Comparison of ENCODE assay signal across 8 cellular contexts in the genomic region with DNA sequence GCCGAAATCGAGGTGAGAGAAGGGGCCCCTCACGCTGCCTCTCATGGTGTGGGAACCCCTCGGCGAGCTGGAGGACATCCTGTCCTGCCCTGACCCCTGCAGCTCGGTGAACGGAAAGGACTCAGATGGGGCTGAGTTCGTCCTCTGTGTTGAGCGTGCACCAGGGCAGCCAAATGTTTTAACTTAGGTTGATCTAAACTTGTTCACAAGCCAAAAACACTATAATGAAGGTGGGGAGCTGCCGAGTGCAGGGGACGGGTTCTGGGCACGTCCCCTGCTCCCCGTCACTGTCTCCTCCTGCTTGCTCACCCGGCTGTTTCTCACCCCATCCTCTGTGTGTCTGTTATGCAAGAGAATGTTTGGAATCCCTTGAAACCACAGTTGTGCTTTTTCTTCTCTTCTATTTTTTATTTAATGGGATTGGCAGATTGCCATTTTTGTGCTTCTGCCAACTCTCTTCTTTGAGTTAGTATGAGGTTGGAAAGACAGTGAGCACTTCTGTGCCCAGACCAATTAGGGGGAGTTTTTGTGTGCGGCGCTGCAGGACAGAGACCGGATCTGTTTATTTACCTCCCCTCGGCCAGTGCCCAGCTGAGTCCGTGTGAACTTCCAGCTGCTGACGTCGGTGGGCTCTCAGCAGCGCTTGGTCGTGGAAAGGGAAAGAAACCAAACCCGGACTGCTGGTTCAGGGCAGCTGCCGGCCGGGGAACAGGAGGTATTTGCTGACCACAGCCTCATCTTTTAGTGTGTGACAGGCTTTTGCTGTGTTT.
A peak's percentile ranks its signal among the peaks of the same experiment; 100 is the strongest.
DNase-seq lines count a peak whose midpoint lies in the region; ATAC-seq and TF ChIP-seq lines count a peak whose summit lies in the region.

No MANE protein-coding gene starts in this region.

- peak overlapping the region; percentile 37 for H3K4me3 ChIP-seq in AG04450 (ENCODE audit: low read depth, low read length)
- H3K4me3 ChIP-seq in adipocyte (ENCODE audit: low read length) = peak overlapping the region; percentile 58
- peak overlapping the region in 8 of 10 donors; percentile 6 to 42 (median 28) for H3K4me3 ChIP-seq in heart right ventricle

- H3K9me3 ChIP-seq in AG04450 (ENCODE audit: control insufficient read depth, insufficient read depth, low read length) (no peaks in the 10 kb centered on the region; the same call in 1 of the 2 replicates), adipocyte (ENCODE audit: control insufficient read depth, low read length) (no peaks in the 10 kb centered on the region), heart right ventricle (no peaks in the 10 kb centered on the region)

- peak overlapping the region; percentile 49 for H3K9ac ChIP-seq in adipocyte (ENCODE audit: low read length)

- TF ChIP-seq RAD21 in Ishikawa (IDR thresholded peaks at IDR 0.05; ENCODE audit: low read depth) = no peak; the same call in 1 of the 2 replicates

- H3K27ac ChIP-seq in AG04450 (ENCODE audit: low read depth, low read length) (peak overlapping the region; percentile 84), heart right ventricle (peak overlapping the region; percentile 46 to 88 (median 78))

- ATAC-seq in heart right ventricle = peak; percentile 59 to 86 (median 80)
- peak; percentile 89 for ATAC-seq in sciatic nerve
- ATAC-seq in GM21390 (IDR thresholded peaks at IDR 0.05; ENCODE audit: unreplicated experiment) = no peak
- no peak for ATAC-seq in HG02970 (IDR thresholded peaks at IDR 0.05; ENCODE audit: low FRiP score, unreplicated experiment)

- DNase-seq in AG04450 (ENCODE audit: low read depth, low spot score) (peak; percentile 97), adipocyte (ENCODE audit: low read depth) (peak; percentile 94), heart right ventricle (peak; percentile 73 to 75), sciatic nerve (ENCODE audit: low spot score) (peak; percentile 82)
- DNase-seq in activated CD8-positive, alpha-beta memory T cell treated with anti-CD3 and anti-CD28 coated beads for 24 hours = no peak

- peaks cover 34% of the 10 kb centered on the region for H3K4me1 ChIP-seq in adipocyte (ENCODE audit: control insufficient read depth, insufficient read depth, low read length)
- peaks cover 15 to 64% (median 51%) of the 10 kb centered on the region in 9 donors for H3K4me1 ChIP-seq in heart right ventricle

- peaks cover 28% of the 10 kb centered on the region for H3K36me3 ChIP-seq in adipocyte (ENCODE audit: control insufficient read depth, insufficient read depth, low read length, severe bottlenecking)
- peaks cover 0 to 79% (median 0%) of the 10 kb centered on the region in 9 donors for H3K36me3 ChIP-seq in heart right ventricle

- POLR2A ChIA-PET in AG04450 (lab: Yijun Ruan, JAX) = interaction anchor here (0.7 to 1.4 kb wide), 4 partner anchors 43 to 1362 kb away, joined by 3 to 6 read pairs (median 4); no protein-coding TSS in a partner anchor

- intact Hi-C loops in heart right ventricle (cut with DNase I) (loop anchor here in 7 of 10 donors (2.0 to 10.0 kb wide), 8 partner anchors 110 to 1380 kb away; partner anchors contain the start of gene JARID2 (in 2 of the 7)), sciatic nerve (cut with DNase I) (no loop called here)

- no peaks in the 10 kb centered on the region for H3K27me3 ChIP-seq in AG04450 (ENCODE audit: control insufficient read depth, insufficient read depth, low read length)
- no peaks in the 10 kb centered on the region for H3K27me3 ChIP-seq in adipocyte (replicated peaks; ENCODE audit: control insufficient read depth, insufficient read depth, low read length)
- no peaks in the 10 kb centered on the region for H3K27me3 ChIP-seq in heart right ventricle

- peak; percentile 35; the same call in 1 of the 2 replicates for TF ChIP-seq EP300 in Ishikawa (IDR thresholded peaks at IDR 0.05; ENCODE audit: borderline replicate concordance)

- CTCF ChIA-PET in AG04450 (lab: Charles Lee) = interaction anchor here (1.2 to 1.3 kb wide), 2 partner anchors 118 to 1375 kb away, joined by 3 read pairs; no protein-coding TSS in a partner anchor

- 5 to 7% methylated on average over 26 of the region's 26 CpGs for WGBS in heart right ventricle, 2 donors

- TF ChIP-seq CTCF in AG04450 (IDR thresholded peaks at IDR 0.05; ENCODE audit: low read depth, low read length) = no peak
- peak in 1 of 9 donors; percentile 4 for TF ChIP-seq CTCF in heart right ventricle (IDR thresholded peaks at IDR 0.05)

TF ChIP-seq in Ishikawa, 13 proteins besides CTCF, POLR2A, EP300 and RAD21:
- TF ChIP-seq NFIC (IDR thresholded peaks at IDR 0.05) = peak; percentile 93
- no peak for TF ChIP-seq TAF1 (IDR thresholded peaks at IDR 0.05; ENCODE audit: low read depth)
- TF ChIP-seq REST (IDR thresholded peaks at IDR 0.05; ENCODE audit: low read depth) = no peak
- peak; percentile 76 for TF ChIP-seq CEBPB (IDR thresholded peaks at IDR 0.05)
- TF ChIP-seq YY1 (IDR thresholded peaks at IDR 0.05; ENCODE audit: low read depth) = no peak
- TF ChIP-seq TEAD4 (IDR thresholded peaks at IDR 0.05) = peak; percentile 80
- TF ChIP-seq EGR1 (IDR thresholded peaks at IDR 0.05) = no peak
- TF ChIP-seq ZBTB7A (IDR thresholded peaks at IDR 0.05; ENCODE audit: low read depth) = no peak
- TF ChIP-seq CREB1 (IDR thresholded peaks at IDR 0.05; ENCODE audit: low read depth) = no peak
- TF ChIP-seq TCF12 (IDR thresholded peaks at IDR 0.05; ENCODE audit: low read depth) = 0 out of 2 replicates have a peak, but pooled peaks have one; percentile 27
- TF ChIP-seq MAX (IDR thresholded peaks at IDR 0.05) = no peak; the same call in 1 of the 2 replicates
- TF ChIP-seq FOXM1 (IDR thresholded peaks at IDR 0.05; ENCODE audit: borderline replicate concordance, low read depth) = no peak
- no peak for TF ChIP-seq USF1 (IDR thresholded peaks at IDR 0.05)
TF ChIP-seq in Ishikawa: peak in this region for 4.

Comparison
In these comparisons a context has a peak if more than half of its experiments do, and no peak if none do; other contexts are left out.
1. ATAC-seq: peak in heart right ventricle (8 of 8) and sciatic nerve (single experiment); none in GM21390 (single experiment) and HG02970 (single experiment).
2. Peak in every context shown above with its lines, with median percentiles within 50 percentile points of each other: H3K4me3 ChIP-seq.